ENCODE assay signal across 25 cellular contexts in genomic region chr1:167812972-167813371, GRCh38.
DNase-seq lines count a peak whose midpoint lies in the region; ATAC-seq, FAIRE-seq and TF ChIP-seq lines count a peak whose summit lies in the region.
"Had no signal": no experiment of that assay in that cellular context is flagged by ENCODE, and none has a peak within 500 bp of the region (broad histone marks: within the 10 kb centered on the region; RNA-seq: fewer than 3 reads in every experiment).

No MANE protein-coding gene starts in this region.

- no peaks in the 10 kb centered on the region for H3K4me1 Mint-ChIP-seq in naive thymus-derived CD4-positive, alpha-beta T cell
- H3K4me1 Mint-ChIP-seq: B cell had no signal

- POLR2A ChIA-PET in naive thymus-derived CD4-positive, alpha-beta T cell (lab: Charles Lee), result no interaction called here

- intact Hi-C loops in naive thymus-derived CD4-positive, alpha-beta T cell (cut with micrococcal nuclease), result no loop called here

- H3K27me3 ChIP-seq in naive thymus-derived CD4-positive, alpha-beta T cell (ENCODE audit: control insufficient read depth in 2 of 2, insufficient read depth in 2 of 2, low read length in 2 of 2), result no peaks in the 10 kb centered on the region
- H3K27me3 ChIP-seq: BLaER1 treated with 17β-estradiol and CSF1 and Interleukin-3, amounts not matched to agents 10 nM and 100 nM had no signal

- H3K36me3 ChIP-seq in naive thymus-derived CD4-positive, alpha-beta T cell (ENCODE audit: control insufficient read depth in 2 of 3, insufficient read depth in 3 of 3, low read length in 3 of 3), result no peaks in the 10 kb centered on the region

- peaks cover 12 to 32% (median 18%) of the 10 kb centered on the region in 5 donors for H3K36me3 Mint-ChIP-seq in naive thymus-derived CD4-positive, alpha-beta T cell

- no peak overlapping the region for H3K27ac ChIP-seq in naive thymus-derived CD4-positive, alpha-beta T cell (ENCODE audit: low read depth, low read length)
- H3K27ac ChIP-seq: A549; BLaER1 treated with 17β-estradiol and CSF1 and Interleukin-3, amounts not matched to agents 10 nM and 100 nM; C4-2B had no signal

- peaks cover 0 to 4% (median 0%) of the 10 kb centered on the region in 3 experiments for H3K9me3 ChIP-seq in naive thymus-derived CD4-positive, alpha-beta T cell (ENCODE audit: control insufficient read depth in 2 of 3, low read length in 3 of 3)

- no peaks in the 10 kb centered on the region for H3K4me1 ChIP-seq in naive thymus-derived CD4-positive, alpha-beta T cell (ENCODE audit: control insufficient read depth in 2 of 2, insufficient read depth in 2 of 2, low read length in 2 of 2)
- H3K4me1 ChIP-seq: A549; BLaER1 treated with 17β-estradiol and CSF1 and Interleukin-3, amounts not matched to agents 10 nM and 100 nM had no signal

- CTCF ChIA-PET in naive thymus-derived CD4-positive, alpha-beta T cell (lab: Charles Lee), result interaction anchor here (1.0 kb wide), 1 partner anchor 12 kb away, joined by 4 read pairs; no protein-coding TSS in a partner anchor

- no peak for ATAC-seq in GM19463 (IDR thresholded peaks at IDR 0.05; ENCODE audit: unreplicated experiment)
- ATAC-seq in naive thymus-derived CD4-positive, alpha-beta T cell, result no peak
- ATAC-seq: A549; CD8-positive, alpha-beta T cell; GM12878 had no signal

- H3K9me3 Mint-ChIP-seq in naive thymus-derived CD4-positive, alpha-beta T cell, result peaks cover 11 to 51% (median 28%) of the 10 kb centered on the region in 11 donors

- peaks cover 0 to 24% (median 6%) of the 10 kb centered on the region in 5 donors for H3K27me3 Mint-ChIP-seq in naive thymus-derived CD4-positive, alpha-beta T cell
- H3K27me3 Mint-ChIP-seq: CD4-positive, alpha-beta T cell had no signal

- TF ChIP-seq CTCF in D721Med (IDR thresholded peaks at IDR 0.05; ENCODE audit: insufficient read depth, missing control alignments), result no peak

- H3K4me3 Mint-ChIP-seq in naive thymus-derived CD4-positive, alpha-beta T cell, result no peak overlapping the region
- H3K4me3 Mint-ChIP-seq: B cell; CD4-positive, alpha-beta T cell; CD8-positive, alpha-beta T cell had no signal

- no peak overlapping the region for H3K4me3 ChIP-seq in naive thymus-derived CD4-positive, alpha-beta T cell (ENCODE audit: low read length)
- H3K4me3 ChIP-seq: A549; BLaER1 treated with 17β-estradiol and CSF1 and Interleukin-3, amounts not matched to agents 10 nM and 100 nM; GM12878 had no signal

- no peak overlapping the region for H3K27ac Mint-ChIP-seq in naive thymus-derived CD4-positive, alpha-beta T cell
- H3K27ac Mint-ChIP-seq: B cell; CD4-positive, alpha-beta T cell; CD8-positive, alpha-beta T cell had no signal

- FAIRE-seq in D721Med (lab: Jason Lieb, UNC) (peak; percentile 80), TTC549 (lab: Jason Lieb, UNC) (peak; percentile 75)
- FAIRE-seq: A549, GM12878, GM12892, GM18507 had no signal

- DNase-seq in D721Med (ENCODE audit: insufficient read length, low spot score) (no peak), hippocampal formation (lab: John Stamatoyannopoulos, UW) (no peak)
- no peak for DNase-seq in naive thymus-derived CD4-positive, alpha-beta T cell
- DNase-seq: 8988T; AML-193; Caco-2; Calu3; CD4-positive, alpha-beta T cell; CD8-positive, alpha-beta T cell; DMS 273 treated with DMSO at 0.1 percent for 48 hours; DMS153; DMS53; DMS79; DND-41; EL; GDM1 had no signal
